9 cellular contexts compared by ENCODE assay signal in the genomic region with DNA sequence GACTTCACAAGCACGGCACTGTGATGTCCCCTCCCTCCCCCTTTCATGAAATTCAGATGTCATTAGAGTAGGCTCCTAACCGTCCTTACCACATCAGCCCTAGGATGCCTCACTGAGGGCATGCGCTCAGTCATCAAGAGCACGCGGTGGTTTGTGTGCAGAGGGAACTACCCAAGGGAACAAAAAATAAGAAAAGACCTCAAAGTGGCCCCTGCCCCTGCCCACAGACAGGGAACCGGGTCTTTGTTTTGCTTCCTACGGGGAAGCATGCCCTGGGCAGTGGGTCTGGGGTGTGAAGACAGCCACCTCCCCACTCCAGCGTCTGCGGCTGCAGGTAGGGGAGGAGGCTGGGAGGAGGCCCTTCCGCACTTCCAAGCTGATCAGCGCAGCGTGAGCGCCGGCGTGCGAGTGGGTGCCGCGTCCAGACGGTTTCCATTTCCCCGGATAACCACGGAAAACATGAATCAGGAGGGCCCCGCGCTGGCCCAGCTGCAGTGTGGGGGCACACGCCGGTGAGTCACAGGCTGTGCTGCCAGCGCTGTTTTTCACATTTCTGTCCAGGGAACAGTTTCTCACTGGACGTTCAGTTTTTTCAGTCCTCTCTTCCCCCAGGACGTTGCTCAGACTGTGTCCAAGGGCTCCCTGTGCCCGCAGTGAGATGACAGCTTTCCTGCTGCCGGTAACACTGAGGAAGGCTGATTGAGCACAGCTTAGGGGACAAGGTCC.
A peak's percentile ranks its signal among the peaks of the same experiment; 100 is the strongest.
DNase-seq lines count a peak whose midpoint lies in the region; ATAC-seq and TF ChIP-seq lines count a peak whose summit lies in the region.
"Had no signal": no experiment of that assay in that cellular context is flagged by ENCODE, and none has a peak within 500 bp of the region (broad histone marks: within the 10 kb centered on the region; RNA-seq: fewer than 3 reads in every experiment).

No MANE protein-coding gene starts in this region.

- 59 to 74% methylated on average over 30 of the region's 30 CpGs for WGBS in heart right ventricle, 2 donors

- peaks cover 0 to 44% (median 13%) of the 10 kb centered on the region in 9 donors for H3K4me1 ChIP-seq in heart right ventricle

- peaks cover 2% of the 10 kb centered on the region for H3K36me3 Mint-ChIP-seq in activated CD8-positive, alpha-beta T cell treated with anti-CD3 and anti-CD28 coated beads for 36 hours (ENCODE audit: low read depth)

- DNase-seq in GDM1 (lab: John Stamatoyannopoulos, UW): peak; percentile 5
- peak; percentile 78 for DNase-seq in activated CD8-positive, alpha-beta T cell treated with anti-CD3 and anti-CD28 coated beads for 36 hours
- DNase-seq in heart right ventricle: peak; percentile 45 to 48
- DNase-seq in stimulated activated CD4-positive, alpha-beta T cell treated with anti-CD3 and anti-CD28 coated beads, Interleukin-4, amount 100 ng/mL, for 24 hours: peak; percentile 69
- DNase-seq in NCI-H1105 treated with DMSO at 0.1 percent for 48 hours (lab: John Stamatoyannopoulos, UW): no peak
- DNase-seq in activated CD4-positive, CD25-positive, alpha-beta regulatory T cell (lab: John Stamatoyannopoulos, UW): no peak
- DNase-seq: nucleus accumbens had no signal

- peak; percentile 56 for ATAC-seq in activated CD8-positive, alpha-beta T cell treated with anti-CD3 and anti-CD28 coated beads for 36 hours
- ATAC-seq in heart right ventricle: peak; percentile 35 to 82 (median 63)
- no peak for ATAC-seq in HG03139 (IDR thresholded peaks at IDR 0.05; ENCODE audit: unreplicated experiment)
- ATAC-seq in HG03196 (IDR thresholded peaks at IDR 0.05; ENCODE audit: unreplicated experiment): no peak

- no peaks in the 10 kb centered on the region for H3K36me3 ChIP-seq in heart right ventricle

- H3K9me3 ChIP-seq in heart right ventricle: peaks cover 0 to 3% (median 0%) of the 10 kb centered on the region in 11 donors

- H3K4me3 ChIP-seq in heart right ventricle: no peak overlapping the region

- H3K27ac Mint-ChIP-seq in activated CD8-positive, alpha-beta T cell treated with anti-CD3 and anti-CD28 coated beads for 36 hours: peak overlapping the region; percentile 86

- peaks cover 0 to 7% (median 0%) of the 10 kb centered on the region in 7 donors for H3K27me3 ChIP-seq in heart right ventricle

- POLR2A ChIA-PET in activated CD8-positive, alpha-beta T cell treated with anti-CD3 and anti-CD28 coated beads for 36 hours (lab: Charles Lee): interaction anchor here (0.9 to 1.0 kb wide), 2 partner anchors 98 to 269 kb away, joined by 3 read pairs; no protein-coding TSS in a partner anchor

- H3K9me3 Mint-ChIP-seq in activated CD8-positive, alpha-beta T cell treated with anti-CD3 and anti-CD28 coated beads for 36 hours: peaks cover 2% of the 10 kb centered on the region

- TF ChIP-seq CTCF in activated CD8-positive, alpha-beta T cell treated with anti-CD3 and anti-CD28 coated beads for 36 hours (IDR thresholded peaks at IDR 0.05): no peak
- TF ChIP-seq CTCF in heart right ventricle (IDR thresholded peaks at IDR 0.05): no peak

- no peak overlapping the region for H3K4me3 Mint-ChIP-seq in activated CD8-positive, alpha-beta T cell treated with anti-CD3 and anti-CD28 coated beads for 36 hours

- intact Hi-C loops in activated CD8-positive, alpha-beta T cell treated with anti-CD3 and anti-CD28 coated beads for 36 hours (cut with micrococcal nuclease): loop anchor here (5.0 to 10.0 kb wide), 2 partner anchors 169 to 276 kb away; no protein-coding TSS in a partner anchor
- intact Hi-C loops in heart right ventricle (cut with DNase I): loop anchor here in 5 of 10 donors (5.0 to 10.0 kb wide), 5 partner anchors 169 to 419 kb away; a partner anchor contains a TSS

- peak overlapping the region; percentile 18 to 85 (median 74) for H3K27ac ChIP-seq in heart right ventricle

- CTCF ChIA-PET in activated CD8-positive, alpha-beta T cell treated with anti-CD3 and anti-CD28 coated beads for 36 hours (lab: Charles Lee): interaction anchor here (1.0 to 1.2 kb wide), 2 partner anchors 254 to 265 kb away, joined by 3 to 5 read pairs; no protein-coding TSS in a partner anchor

- H3K4me1 Mint-ChIP-seq in activated CD8-positive, alpha-beta T cell treated with anti-CD3 and anti-CD28 coated beads for 36 hours (ENCODE audit: low read depth): peaks cover 44% of the 10 kb centered on the region

- no peaks in the 10 kb centered on the region for H3K27me3 Mint-ChIP-seq in activated CD8-positive, alpha-beta T cell treated with anti-CD3 and anti-CD28 coated beads for 36 hours

Comparison
In these comparisons a context has a peak if more than half of its experiments do, and no peak if none do; other contexts are left out.
1. DNase-seq: peak in GDM1 (single experiment), activated CD8-positive, alpha-beta T cell treated with anti-CD3 and anti-CD28 coated beads for 36 hours (single experiment), heart right ventricle (2 of 2) and stimulated activated CD4-positive, alpha-beta T cell treated with anti-CD3 and anti-CD28 coated beads, Interleukin-4, amount 100 ng/mL, for 24 hours (single experiment); none in NCI-H1105 treated with DMSO at 0.1 percent for 48 hours (single experiment) and activated CD4-positive, CD25-positive, alpha-beta regulatory T cell (0 of 4).
2. ATAC-seq: peak in activated CD8-positive, alpha-beta T cell treated with anti-CD3 and anti-CD28 coated beads for 36 hours (single experiment) and heart right ventricle (8 of 8); none in HG03139 (single experiment) and HG03196 (single experiment).